In genomic region chr1:24935615-24936484, GRCh38 we compare ENCODE assay signal across 22 cellular contexts. TPM values are rescaled to one million over a fixed set of nuclear protein-coding genes. Genes with fewer than 3 reads are reported as not detected.
DNase-seq lines count a peak whose midpoint lies in the region; ATAC-seq and TF ChIP-seq lines count a peak whose summit lies in the region.
"Had no signal": no experiment of that assay in that cellular context is flagged by ENCODE, and none has a peak within 500 bp of the region (broad histone marks: within the 10 kb centered on the region; RNA-seq: fewer than 3 reads in every experiment).

No MANE protein-coding gene starts in this region.

- H3K79me2 ChIP-seq in smooth muscle cell (ENCODE audit: low read depth): no peaks in the 10 kb centered on the region
- H3K79me2 ChIP-seq in mammary epithelial cell (ENCODE audit: insufficient read depth, low read length): no peaks in the 10 kb centered on the region
- H3K79me2 ChIP-seq in MM.1S (ENCODE audit: low read length): no peaks in the 10 kb centered on the region

- H3K9ac ChIP-seq in smooth muscle cell (ENCODE audit: low read depth) (no peak overlapping the region), mammary epithelial cell (ENCODE audit: insufficient read depth, low read length) (no peak overlapping the region), MM.1S (ENCODE audit: low read length) (no peak overlapping the region)

- H3K4me3 Mint-ChIP-seq in activated CD8-positive, alpha-beta memory T cell treated with anti-CD3 and anti-CD28 coated beads, Interleukin-2, amount 10 ng/mL, durations not matched to agents 7 days and 5 days: peak overlapping the region; percentile 22
- H3K4me3 Mint-ChIP-seq in activated CD8-positive, alpha-beta T cell treated with anti-CD3 and anti-CD28 coated beads for 36 hours: peak overlapping the region; percentile 24
- H3K4me3 Mint-ChIP-seq: dendritic cell treated with granulocyte-macrophage colony-stimulating factor and Interleukin-4, amounts not matched to agents 40 ng/mL and 50 ng/mL, for 4 days had no signal

- H3F3A ChIP-seq in smooth muscle cell (ENCODE audit: low read depth): peaks cover 7% of the 10 kb centered on the region
- H3F3A ChIP-seq in MM.1S (ENCODE audit: insufficient read depth, low read length): peaks cover 2% of the 10 kb centered on the region; the same call in 1 of the 2 replicates

- no peaks in the 10 kb centered on the region for H3K9me3 Mint-ChIP-seq in activated CD8-positive, alpha-beta memory T cell treated with anti-CD3 and anti-CD28 coated beads, Interleukin-2, amount 10 ng/mL, durations not matched to agents 7 days and 5 days (ENCODE audit: low read depth)
- no peaks in the 10 kb centered on the region for H3K9me3 Mint-ChIP-seq in activated CD8-positive, alpha-beta T cell treated with anti-CD3 and anti-CD28 coated beads for 36 hours
- H3K9me3 Mint-ChIP-seq: dendritic cell treated with granulocyte-macrophage colony-stimulating factor and Interleukin-4, amounts not matched to agents 40 ng/mL and 50 ng/mL, for 4 days had no signal

- no TSS peak for BruUV-seq in mammary epithelial cell (replicated peaks; lab: Mats Ljungman, UMichigan)

- H4K20me1 ChIP-seq in smooth muscle cell (ENCODE audit: low read depth) (peaks cover 12% of the 10 kb centered on the region), mammary epithelial cell (ENCODE audit: insufficient read depth, low read length) (no peaks in the 10 kb centered on the region), MM.1S (ENCODE audit: insufficient read depth, low read length) (no peaks in the 10 kb centered on the region)

- intact Hi-C loops in activated CD8-positive, alpha-beta T cell treated with anti-CD3 and anti-CD28 coated beads for 36 hours (cut with micrococcal nuclease): no loop called here
- intact Hi-C loops in mammary epithelial cell (cut with micrococcal nuclease): no loop called here

- H3K4me1 ChIP-seq in smooth muscle cell (ENCODE audit: low read depth): peaks cover 7% of the 10 kb centered on the region
- peaks cover 3% of the 10 kb centered on the region for H3K4me1 ChIP-seq in mammary epithelial cell (ENCODE audit: insufficient read depth, low read length)
- H3K4me1 ChIP-seq in MM.1S (ENCODE audit: low read length): peaks cover 1% of the 10 kb centered on the region

- H3K4me3 ChIP-seq in GM12865 (ENCODE audit: low read depth, low read length) (peak overlapping the region; percentile 13; the same call in 1 of the 2 replicates), smooth muscle cell (no peak overlapping the region), mammary epithelial cell (replicated peaks in 1 of 3; ENCODE audit: insufficient read depth in 1 of 3, low read depth in 2 of 3, low read length in 3 of 3) (no peak overlapping the region), MM.1S (ENCODE audit: low read length) (no peak overlapping the region)
- H3K4me3 ChIP-seq: mucosa of descending colon, PC-9 had no signal

- H2AFZ ChIP-seq in smooth muscle cell (ENCODE audit: low read depth): no peak overlapping the region
- no peak overlapping the region for H2AFZ ChIP-seq in mammary epithelial cell (ENCODE audit: low read depth, low read length)
- no peak overlapping the region for H2AFZ ChIP-seq in MM.1S (ENCODE audit: low read length)
- H2AFZ ChIP-seq: PC-9 had no signal

- DNase-seq in activated CD8-positive, alpha-beta memory T cell treated with anti-CD3 and anti-CD28 coated beads, Interleukin-2, amount 10 ng/mL, durations not matched to agents 7 days and 5 days: no peak
- no peak for DNase-seq in activated CD8-positive, alpha-beta memory T cell treated with anti-CD3 and anti-CD28 coated beads, Interleukin-2, amount 50 U/mL, for 4 hours
- DNase-seq in GM12865 (ENCODE audit: low read depth) (peak; percentile 73), smooth muscle cell (lab: John Stamatoyannopoulos, UW; ENCODE audit: unreplicated experiment) (no peak), germinal center (ENCODE audit: low spot score) (no peak), mammary epithelial cell (no peak), MM.1S (no peak)
- DNase-seq in activated CD8-positive, alpha-beta T cell treated with anti-CD3 and anti-CD28 coated beads for 36 hours: no peak
- DNase-seq: activated gamma-delta T cell treated with Interleukin-2 at 50 U/mL for 16 hours, brain microvascular endothelial cell, Calu3, GDM1, MV-4-11, NCI-H2107, NCI-H526 treated with DMSO at 0.1 percent for 48 hours, PC-9, retina, substantia nigra had no signal

- in situ Hi-C loops in mammary epithelial cell (cut with MboI; ENCODE audit: low sequenced_read_pairs in 2 of 2): loop anchor here (10.0 to 25.0 kb wide), 2 partner anchors 169 to 276 kb away; no protein-coding TSS in a partner anchor

- peak overlapping the region; percentile 9 for H3K4me2 ChIP-seq in smooth muscle cell
- no peak overlapping the region for H3K4me2 ChIP-seq in mammary epithelial cell (ENCODE audit: insufficient read depth, low read depth, low read length)
- no peak overlapping the region for H3K4me2 ChIP-seq in MM.1S (ENCODE audit: low read depth, low read length)
- H3K4me2 ChIP-seq: PC-9 had no signal

- dilution Hi-C loops in mammary epithelial cell (cut with HindIII; ENCODE audit: low sequenced_read_pairs): loop anchor here (25.0 kb wide), 1 partner anchor 276 kb away; no protein-coding TSS in a partner anchor

- peaks cover 78% of the 10 kb centered on the region for H3K36me3 Mint-ChIP-seq in activated CD8-positive, alpha-beta memory T cell treated with anti-CD3 and anti-CD28 coated beads, Interleukin-2, amount 10 ng/mL, durations not matched to agents 7 days and 5 days
- H3K36me3 Mint-ChIP-seq in activated CD8-positive, alpha-beta T cell treated with anti-CD3 and anti-CD28 coated beads for 36 hours (ENCODE audit: low read depth): peaks cover 86% of the 10 kb centered on the region

- H3K27me3 ChIP-seq in smooth muscle cell (ENCODE audit: low read depth) (peaks cover 26% of the 10 kb centered on the region), mammary epithelial cell (ENCODE audit: insufficient read depth, low read length) (peaks cover 3% of the 10 kb centered on the region), MM.1S (replicated peaks; ENCODE audit: insufficient read depth, low read length) (no peaks in the 10 kb centered on the region)
- H3K27me3 ChIP-seq: brain microvascular endothelial cell had no signal

- POLR2A ChIA-PET in activated CD8-positive, alpha-beta T cell treated with anti-CD3 and anti-CD28 coated beads for 36 hours (lab: Charles Lee): interaction anchor here (0.6 to 2.1 kb wide), 7 partner anchors 9 to 1883 kb away, joined by 3 to 7 read pairs (median 5); no protein-coding TSS in a partner anchor

- H3K4me1 Mint-ChIP-seq in activated CD8-positive, alpha-beta memory T cell treated with anti-CD3 and anti-CD28 coated beads, Interleukin-2, amount 10 ng/mL, durations not matched to agents 7 days and 5 days: peaks cover 94% of the 10 kb centered on the region
- peaks cover 82% of the 10 kb centered on the region for H3K4me1 Mint-ChIP-seq in activated CD8-positive, alpha-beta T cell treated with anti-CD3 and anti-CD28 coated beads for 36 hours (ENCODE audit: low read depth)

- ATAC-seq in activated CD8-positive, alpha-beta memory T cell treated with anti-CD3 and anti-CD28 coated beads, Interleukin-2, amount 10 ng/mL, durations not matched to agents 7 days and 5 days: no peak
- ATAC-seq in activated CD8-positive, alpha-beta T cell treated with anti-CD3 and anti-CD28 coated beads for 36 hours: no peak

- H3K36me3 ChIP-seq in smooth muscle cell (ENCODE audit: low read depth): no peaks in the 10 kb centered on the region
- H3K36me3 ChIP-seq in mammary epithelial cell (ENCODE audit: insufficient read depth, low read length): no peaks in the 10 kb centered on the region
- H3K36me3 ChIP-seq in MM.1S (replicated peaks; ENCODE audit: insufficient read depth, low read length): no peaks in the 10 kb centered on the region
- H3K36me3 ChIP-seq: brain microvascular endothelial cell had no signal

- 84% methylated on average over 13 of the region's 13 CpGs for WGBS in smooth muscle cell (ENCODE audit: low lambda C conversion rate)
- WGBS in mammary epithelial cell (ENCODE audit: low coverage, missing lambda C conversion rate): 85% methylated on average over 12 of the region's 13 CpGs

- peak overlapping the region; percentile 74 for H3K27ac Mint-ChIP-seq in activated CD8-positive, alpha-beta memory T cell treated with anti-CD3 and anti-CD28 coated beads, Interleukin-2, amount 10 ng/mL, durations not matched to agents 7 days and 5 days
- H3K27ac Mint-ChIP-seq in activated CD8-positive, alpha-beta T cell treated with anti-CD3 and anti-CD28 coated beads for 36 hours: peak overlapping the region; percentile 67
- H3K27ac Mint-ChIP-seq: dendritic cell treated with granulocyte-macrophage colony-stimulating factor and Interleukin-4, amounts not matched to agents 40 ng/mL and 50 ng/mL, for 4 days had no signal

- no peaks in the 10 kb centered on the region for H3K9me2 ChIP-seq in MM.1S (replicated peaks; ENCODE audit: insufficient read depth, low read length)

- TF ChIP-seq CTCF in GM12865 (IDR thresholded peaks at IDR 0.05; ENCODE audit: insufficient read depth, low read depth, low read length, missing control alignments) (no peak), smooth muscle cell (IDR thresholded peaks at IDR 0.05; ENCODE audit: borderline replicate concordance, insufficient read depth, poor library complexity, severe bottlenecking) (no peak), mammary epithelial cell (conservative IDR thresholded peaks at IDR 0.05 in 1 of 2, IDR thresholded peaks at IDR 0.05 in 1 of 2; ENCODE audit: extremely low read depth in 1 of 2, insufficient read depth in 1 of 2, low read depth in 1 of 2, low read length in 2 of 2) (no peak), MM.1S (IDR thresholded peaks at IDR 0.05; ENCODE audit: low read length) (no peak)
- no peak for TF ChIP-seq CTCF in activated CD8-positive, alpha-beta T cell treated with anti-CD3 and anti-CD28 coated beads for 36 hours (IDR thresholded peaks at IDR 0.05)

- H3K27me3 Mint-ChIP-seq in activated CD8-positive, alpha-beta memory T cell treated with anti-CD3 and anti-CD28 coated beads, Interleukin-2, amount 10 ng/mL, durations not matched to agents 7 days and 5 days: no peaks in the 10 kb centered on the region
- H3K27me3 Mint-ChIP-seq in activated CD8-positive, alpha-beta T cell treated with anti-CD3 and anti-CD28 coated beads for 36 hours: no peaks in the 10 kb centered on the region

- H3K27ac ChIP-seq in smooth muscle cell (ENCODE audit: low read depth) (peak overlapping the region; percentile 58), mammary epithelial cell (ENCODE audit: insufficient read depth, low read depth, low read length) (no peak overlapping the region), MM.1S (ENCODE audit: low read length) (no peak overlapping the region)
- H3K27ac ChIP-seq: brain microvascular endothelial cell, HL-60, PC-9 had no signal

- CTCF ChIA-PET in activated CD8-positive, alpha-beta memory T cell treated with anti-CD3 and anti-CD28 coated beads, Interleukin-2, amount 10 ng/mL, durations not matched to agents 7 days and 5 days (lab: Charles Lee): interaction anchor here (1.0 to 14.7 kb wide), 3 partner anchors 12 to 162 kb away, joined by 5 to 114 read pairs (median 7); no protein-coding TSS in a partner anchor
- CTCF ChIA-PET in activated CD8-positive, alpha-beta T cell treated with anti-CD3 and anti-CD28 coated beads for 36 hours (lab: Charles Lee): interaction anchor here (1.1 kb wide), 1 partner anchor 88 kb away, joined by 3 read pairs; no protein-coding TSS in a partner anchor
- CTCF ChIA-PET in mammary epithelial cell (lab: Charles Lee; ENCODE audit: low non-redundant PET): no interaction called here

- H3K9me3 ChIP-seq in smooth muscle cell (replicated peaks; ENCODE audit: low read depth) (no peaks in the 10 kb centered on the region), mammary epithelial cell (replicated peaks; ENCODE audit: insufficient read depth, low read length) (no peaks in the 10 kb centered on the region), MM.1S (replicated peaks; ENCODE audit: insufficient read depth, low read length) (no peaks in the 10 kb centered on the region)
- H3K9me3 ChIP-seq: mucosa of descending colon had no signal

RNA-seq across cellular contexts. Expression of gene RUNX3, which starts 5.8 kb away (rescaled TPM):
- 100 to 1,000 TPM; 224 to 246 TPM for total RNA-seq in activated CD8-positive, alpha-beta memory T cell treated with anti-CD3 and anti-CD28 coated beads, Interleukin-2, amount 10 ng/mL, durations not matched to agents 7 days and 5 days
- 100 to 1,000 TPM; 180 to 183 TPM for total RNA-seq in activated CD8-positive, alpha-beta T cell treated with anti-CD3 and anti-CD28 coated beads for 36 hours
- total RNA-seq in smooth muscle cell (2.3 and 4.5 TPM in 2 replicates), mammary epithelial cell (1 to 10 TPM in 1 of 2 donors, under 1 TPM in 1; 0.42 to 2.8 TPM)
- polyA plus RNA-seq in smooth muscle cell (6.5 and 8.2 TPM in 2 replicates), mammary epithelial cell (0.59 TPM)
- 2.0 TPM for polyA minus RNA-seq in mammary epithelial cell
- total RNA-seq: frontal cortex, PC-9 had no signal

Comparison
In these comparisons a context has a peak if more than half of its experiments do, and no peak if none do; other contexts are left out.
1. RNA of gene RUNX3, which starts 5.8 kb away (total RNA-seq): 224 to 246 TPM in activated CD8-positive, alpha-beta memory T cell treated with anti-CD3 and anti-CD28 coated beads, Interleukin-2, amount 10 ng/mL, durations not matched to agents 7 days and 5 days and 180 to 183 TPM in activated CD8-positive, alpha-beta T cell treated with anti-CD3 and anti-CD28 coated beads for 36 hours; 2.3 to 4.5 TPM in smooth muscle cell and 0.42 to 2.8 TPM in mammary epithelial cell; every median in the first group is over 10 times any median in the second.